In the genomic region with DNA sequence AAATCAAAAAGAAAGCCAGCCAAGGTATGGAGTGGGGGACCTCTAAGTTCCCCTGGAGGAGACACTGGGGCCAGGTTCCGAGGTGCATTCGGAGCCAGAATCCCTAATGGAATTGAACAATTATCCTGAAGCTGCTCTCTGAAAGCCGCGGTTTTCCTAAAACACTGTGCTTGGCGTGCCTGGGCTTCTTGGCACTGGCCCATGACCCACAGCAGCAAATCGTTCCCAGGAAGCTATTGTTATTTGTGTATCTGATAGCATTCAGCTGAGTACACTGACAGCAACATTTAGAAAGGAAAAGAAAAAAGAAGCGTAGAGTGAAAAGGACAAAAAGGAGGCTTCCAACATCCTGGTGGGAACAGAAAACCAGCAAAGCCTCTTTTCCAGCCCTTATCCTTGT, we compare ENCODE assay signal across 13 cellular contexts.
DNase-seq lines count a peak whose midpoint lies in the region; ATAC-seq and TF ChIP-seq lines count a peak whose summit lies in the region.
"Had no signal": no experiment of that assay in that cellular context is flagged by ENCODE, and none has a peak within 500 bp of the region (broad histone marks: within the 10 kb centered on the region; RNA-seq: fewer than 3 reads in every experiment).

No MANE protein-coding gene starts in this region.

- H3K27ac Mint-ChIP-seq in memory B cell = peak overlapping the region; percentile 47
- H3K27ac Mint-ChIP-seq: activated CD4-positive, alpha-beta T cell treated with anti-CD3 and anti-CD28 coated beads for 36 hours had no signal

- no peaks in the 10 kb centered on the region for H3K27me3 ChIP-seq in upper lobe of left lung
- no peaks in the 10 kb centered on the region for H3K27me3 ChIP-seq in colonic mucosa

- H3K36me3 Mint-ChIP-seq in memory B cell = no peaks in the 10 kb centered on the region

- WGBS in upper lobe of left lung, 2 donors = 49 to 74% methylated on average over 7 of the region's 7 CpGs

- H3K27ac ChIP-seq in upper lobe of left lung (peak overlapping the region; percentile 73 to 76 (median 73)), colonic mucosa (no peak overlapping the region)

- H3K4me1 Mint-ChIP-seq in memory B cell = peaks cover 25% of the 10 kb centered on the region

- H3K27me3 Mint-ChIP-seq in memory B cell = no peaks in the 10 kb centered on the region
- H3K27me3 Mint-ChIP-seq: activated CD4-positive, alpha-beta T cell treated with anti-CD3 and anti-CD28 coated beads for 36 hours had no signal

- H3K4me3 ChIP-seq in upper lobe of left lung = peak overlapping the region in 2 of 4 donors; percentile 7 to 19
- H3K4me3 ChIP-seq in colonic mucosa = no peak overlapping the region

- no peak overlapping the region for H3K9ac ChIP-seq in colonic mucosa (ENCODE audit: low read depth in 2 of 2, low read length in 2 of 2)

- TF ChIP-seq POLR2A in upper lobe of left lung (IDR thresholded peaks at IDR 0.05) = no peak

- H3K36me3 ChIP-seq in upper lobe of left lung (no peaks in the 10 kb centered on the region), colonic mucosa (no peaks in the 10 kb centered on the region)

- no peak for TF ChIP-seq EP300 in upper lobe of left lung (IDR thresholded peaks at IDR 0.05)

- no peaks in the 10 kb centered on the region for H3K9me3 Mint-ChIP-seq in memory B cell

- no peak overlapping the region for H3K4me3 Mint-ChIP-seq in memory B cell
- H3K4me3 Mint-ChIP-seq: activated CD4-positive, alpha-beta T cell treated with anti-CD3 and anti-CD28 coated beads for 36 hours had no signal

- DNase-seq in NCI-H1092 treated with DMSO at 0.1 percent for 48 hours (lab: John Stamatoyannopoulos, UW) = peak; percentile 29
- DNase-seq in NCI-H1092 (lab: John Stamatoyannopoulos, UW) = no peak
- peak; percentile 62 to 80 for DNase-seq in dermis microvascular lymphatic vessel endothelial cell (ENCODE audit: low read depth in 2 of 2)
- DNase-seq in memory B cell (ENCODE audit: low spot score in 2 of 2) = no peak
- no peak for DNase-seq in upper lobe of left lung
- DNase-seq in colonic mucosa = no peak
- no peak for DNase-seq in COLO668 (lab: John Stamatoyannopoulos, UW; ENCODE audit: unreplicated experiment)
- DNase-seq: 8988T; activated CD4-positive, alpha-beta T cell treated with anti-CD3 and anti-CD28 coated beads for 36 hours; small intestine; stimulated activated naive CD8-positive, alpha-beta T cell treated with anti-CD3 and anti-CD28 coated beads, Interleukin-15, Interleukin-2, amounts not matched to agents 100 U/mL and 50 U/mL, for 24 hours had no signal

- H3K9me3 ChIP-seq in upper lobe of left lung (no peaks in the 10 kb centered on the region), colonic mucosa (no peaks in the 10 kb centered on the region)

- no peak for TF ChIP-seq CTCF in upper lobe of left lung (IDR thresholded peaks at IDR 0.05)
- TF ChIP-seq CTCF in colonic mucosa (IDR thresholded peaks at IDR 0.05) = no peak

- intact Hi-C loops in colonic mucosa (cut with DNase I) = no loop called here

- peaks cover 23 to 35% (median 29%) of the 10 kb centered on the region in 4 donors for H3K4me1 ChIP-seq in upper lobe of left lung
- H3K4me1 ChIP-seq in colonic mucosa = no peaks in the 10 kb centered on the region

- ATAC-seq in memory B cell (ENCODE audit: low read depth) (no peak), upper lobe of left lung (ENCODE audit: low FRiP score in 2 of 2) (peak in 1 of 2 donors; percentile 54), GM19324 (IDR thresholded peaks at IDR 0.05; ENCODE audit: low FRiP score, unreplicated experiment) (no peak)
- ATAC-seq: activated CD4-positive, alpha-beta T cell treated with anti-CD3 and anti-CD28 coated beads for 36 hours; Panc1; stimulated activated naive CD8-positive, alpha-beta T cell treated with anti-CD3 and anti-CD28 coated beads, Interleukin-15, Interleukin-2, amounts not matched to agents 100 U/mL and 50 U/mL, for 24 hours had no signal

Comparison
In these comparisons a context has a peak if more than half of its experiments do, and no peak if none do; other contexts are left out.
1. DNase-seq: peak in NCI-H1092 treated with DMSO at 0.1 percent for 48 hours (single experiment) and dermis microvascular lymphatic vessel endothelial cell (2 of 2); none in NCI-H1092 (single experiment), memory B cell (0 of 2), upper lobe of left lung (0 of 2), colonic mucosa (single experiment) and COLO668 (single experiment).